ENCODE assay signal across 19 cellular contexts in the genomic region with DNA sequence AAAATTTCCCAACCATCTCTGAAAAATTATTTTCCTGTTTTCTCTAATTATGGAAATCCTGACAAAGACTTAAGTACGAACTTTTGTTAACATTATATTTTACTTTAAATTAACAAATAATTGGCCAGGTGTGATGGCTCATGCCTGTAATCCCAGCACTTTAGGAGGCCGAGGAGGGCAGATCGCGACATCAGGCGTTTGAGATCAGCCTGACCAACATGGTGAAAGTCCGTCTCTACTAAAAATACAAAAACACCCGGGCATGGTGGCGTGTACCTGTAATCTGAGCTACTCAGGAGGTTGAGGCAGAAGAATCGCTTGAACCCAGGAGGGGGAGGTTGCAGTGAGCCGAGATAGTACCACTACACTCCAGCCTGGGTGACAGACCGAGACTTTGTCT. TPM values are rescaled to one million over a fixed set of nuclear protein-coding genes. Genes with fewer than 3 reads are reported as not detected.
"Had no signal": no experiment of that assay in that cellular context is flagged by ENCODE, and none has a peak within 500 bp of the region (broad histone marks: within the 10 kb centered on the region; RNA-seq: fewer than 3 reads in every experiment).

No MANE protein-coding gene starts in this region.

- DNase-seq: stimulated activated CD4-positive, alpha-beta T cell treated with anti-CD3 and anti-CD28 coated beads, Interleukin-2, amount 100 ng/mL, for 48 hours; stimulated activated CD4-positive, alpha-beta T cell treated with anti-CD3 and anti-CD28 coated beads, Interleukin-4, amount 100 ng/mL, for 1 hour; stimulated activated CD4-positive, alpha-beta T cell treated with anti-CD3 and anti-CD28 coated beads, Interleukin-4, amount 100 ng/mL, for 24 hours; stimulated activated CD4-positive, alpha-beta T cell treated with anti-CD3 and anti-CD28 coated beads, Interleukin-4, amount 100 ng/mL, for 4 hours; stimulated activated naive B cell treated with anti-CD40 and anti-IgM and Interleukin-4, amounts not matched to agents 10 μg/mL and 1 μg/mL and 100 μg/mL, for 72 hours; stimulated activated naive CD4-positive, alpha-beta T cell; stimulated activated naive CD4-positive, alpha-beta T cell treated with Interleukin-2 at 50 U/mL for 16 hours; stimulated activated naive CD8-positive, alpha-beta T cell treated with anti-CD3 and anti-CD28 coated beads, Interleukin-15, amount 100 ng/mL, for 72 hours; stimulated activated naive CD8-positive, alpha-beta T cell treated with anti-CD3 and anti-CD28 coated beads, Interleukin-15, Interleukin-2, amounts not matched to agents 100 U/mL and 50 U/mL, for 24 hours; stomach; substantia nigra; testis; thyroid gland; tibial artery; transverse colon; trophoblast cell; upper lobe of left lung; upper lobe of right lung; uterus had no signal

RNA-seq across cellular contexts. Expression of a gene that starts 32.2 kb away (rescaled TPM):
- total RNA-seq: upper lobe of right lung had no signal
